1 cellular context compared by ENCODE assay signal in the genomic region with DNA sequence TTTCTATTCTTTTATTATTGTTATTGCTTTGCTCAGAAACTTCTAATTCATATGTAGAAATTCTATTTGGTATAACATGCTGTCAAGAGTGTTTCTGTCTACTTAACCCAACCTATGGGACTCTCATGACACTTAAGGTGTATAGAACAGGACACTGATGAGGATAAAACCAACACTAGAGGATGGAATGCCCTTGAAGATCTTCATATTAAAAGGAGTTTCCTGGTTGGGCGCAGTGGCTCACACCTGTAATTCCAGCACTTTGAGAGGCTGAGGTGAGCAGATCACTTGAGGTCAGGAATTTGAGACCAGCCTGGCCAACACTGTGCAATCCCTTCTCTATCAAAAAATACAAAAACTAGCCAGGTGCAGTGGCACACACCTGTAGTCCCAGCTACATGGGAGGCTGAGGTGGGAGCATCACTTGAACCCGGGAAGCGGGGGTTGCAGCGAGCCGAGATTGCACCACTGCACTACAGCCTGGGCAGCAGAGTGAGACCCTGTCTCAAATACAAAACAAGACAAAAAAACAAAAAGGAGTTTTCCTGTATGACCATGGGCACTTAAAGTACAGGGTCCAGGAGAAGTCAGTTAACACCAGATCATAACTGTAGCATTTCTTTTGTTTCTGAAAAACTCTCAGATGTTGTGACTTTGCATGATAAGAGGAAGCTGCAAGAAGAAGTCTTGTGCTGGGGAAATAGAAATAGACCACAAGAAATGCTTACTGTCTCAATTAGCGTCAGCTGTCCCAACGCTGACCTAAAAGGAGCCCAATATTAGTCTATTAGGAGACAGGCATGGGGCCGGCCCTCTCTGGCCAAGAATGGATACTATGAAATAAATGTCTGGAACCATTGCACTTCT.
TF ChIP-seq lines count a peak whose summit lies in the region.

No MANE protein-coding gene starts in this region.

TF ChIP-seq in GM23338, 12 proteins besides CTCF, POLR2A, EP300 and RAD21 (continued from another document):
- TF ChIP-seq, protein P1, sequence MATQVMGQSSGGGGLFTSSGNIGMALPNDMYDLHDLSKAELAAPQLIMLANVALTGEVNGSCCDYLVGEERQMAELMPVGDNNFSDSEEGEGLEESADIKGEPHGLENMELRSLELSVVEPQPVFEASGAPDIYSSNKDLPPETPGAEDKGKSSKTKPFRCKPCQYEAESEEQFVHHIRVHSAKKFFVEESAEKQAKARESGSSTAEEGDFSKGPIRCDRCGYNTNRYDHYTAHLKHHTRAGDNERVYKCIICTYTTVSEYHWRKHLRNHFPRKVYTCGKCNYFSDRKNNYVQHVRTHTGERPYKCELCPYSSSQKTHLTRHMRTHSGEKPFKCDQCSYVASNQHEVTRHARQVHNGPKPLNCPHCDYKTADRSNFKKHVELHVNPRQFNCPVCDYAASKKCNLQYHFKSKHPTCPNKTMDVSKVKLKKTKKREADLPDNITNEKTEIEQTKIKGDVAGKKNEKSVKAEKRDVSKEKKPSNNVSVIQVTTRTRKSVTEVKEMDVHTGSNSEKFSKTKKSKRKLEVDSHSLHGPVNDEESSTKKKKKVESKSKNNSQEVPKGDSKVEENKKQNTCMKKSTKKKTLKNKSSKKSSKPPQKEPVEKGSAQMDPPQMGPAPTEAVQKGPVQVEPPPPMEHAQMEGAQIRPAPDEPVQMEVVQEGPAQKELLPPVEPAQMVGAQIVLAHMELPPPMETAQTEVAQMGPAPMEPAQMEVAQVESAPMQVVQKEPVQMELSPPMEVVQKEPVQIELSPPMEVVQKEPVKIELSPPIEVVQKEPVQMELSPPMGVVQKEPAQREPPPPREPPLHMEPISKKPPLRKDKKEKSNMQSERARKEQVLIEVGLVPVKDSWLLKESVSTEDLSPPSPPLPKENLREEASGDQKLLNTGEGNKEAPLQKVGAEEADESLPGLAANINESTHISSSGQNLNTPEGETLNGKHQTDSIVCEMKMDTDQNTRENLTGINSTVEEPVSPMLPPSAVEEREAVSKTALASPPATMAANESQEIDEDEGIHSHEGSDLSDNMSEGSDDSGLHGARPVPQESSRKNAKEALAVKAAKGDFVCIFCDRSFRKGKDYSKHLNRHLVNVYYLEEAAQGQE (IDR thresholded peaks at IDR 0.05; ENCODE audit: unreplicated experiment), result no peak
- TF ChIP-seq CREB1 (CRISPR knock-in tag; IDR thresholded peaks at IDR 0.05; ENCODE audit: low read depth) (no peak), EZH2 (IDR thresholded peaks at IDR 0.05; ENCODE audit: low read depth, unreplicated experiment) (no peak), STAT1 (IDR thresholded peaks at IDR 0.05; ENCODE audit: unreplicated experiment) (no peak), ETS1 (IDR thresholded peaks at IDR 0.05) (no peak)
TF ChIP-seq in GM23338: peak in this region for 0.
